ENCODE assay signal across 1 cellular context in genomic region chr2:73176881-73177644, GRCh38.
TF ChIP-seq lines count a peak whose summit lies in the region.

No MANE protein-coding gene starts in this region.

TF ChIP-seq in K562, 482 proteins besides CTCF, POLR2A, EP300 and RAD21 (continued from another document and continues in another):
- TF ChIP-seq ARID3A (IDR thresholded peaks at IDR 0.05; ENCODE audit: borderline replicate concordance, low read depth, low read length) (no peak), ZNF280A (IDR thresholded peaks at IDR 0.05; ENCODE audit: low read depth, partially characterized antibody) (no peak), HOMEZ (CRISPR knock-in tag; IDR thresholded peaks at IDR 0.05) (no peak), MTA1 (IDR thresholded peaks at IDR 0.05; ENCODE audit: borderline replicate concordance) (no peak), ARID3B (CRISPR knock-in tag; IDR thresholded peaks at IDR 0.05; ENCODE audit: borderline replicate concordance) (no peak), HEY1 (CRISPR knock-in tag; IDR thresholded peaks at IDR 0.05; ENCODE audit: borderline replicate concordance) (no peak), STAT5B (CRISPR knock-in tag; IDR thresholded peaks at IDR 0.05) (no peak), CBX5 (IDR thresholded peaks at IDR 0.05; ENCODE audit: borderline replicate concordance, low read depth) (no peak), CHD1 (IDR thresholded peaks at IDR 0.05; ENCODE audit: low read length) (no peak), ASH1L (IDR thresholded peaks at IDR 0.05; ENCODE audit: borderline replicate concordance, low read depth, partially characterized antibody) (no peak), VEZF1 (CRISPR knock-in tag; IDR thresholded peaks at IDR 0.05) (peak; percentile 86), ATF2 (CRISPR knock-in tag; IDR thresholded peaks at IDR 0.05) (no peak), FOXP1 (CRISPR knock-in tag; IDR thresholded peaks at IDR 0.05) (no peak), CC2D1A (IDR thresholded peaks at IDR 0.05) (peak; percentile 60; the same call in 1 of the 2 replicates), ZNF23 (CRISPR knock-in tag; IDR thresholded peaks at IDR 0.05) (no peak), RBM14 (IDR thresholded peaks at IDR 0.05; ENCODE audit: borderline replicate concordance, insufficient read depth, low read depth, low read length) (no peak), JUN (IDR thresholded peaks at IDR 0.05; ENCODE audit: borderline replicate concordance, low read depth, low read length) (peak; percentile 26; the same call in 1 of the 2 replicates), JUN (CRISPR knock-in tag; IDR thresholded peaks at IDR 0.05; ENCODE audit: borderline replicate concordance) (no peak), SOX6 (IDR thresholded peaks at IDR 0.05) (no peak), ZZZ3 (IDR thresholded peaks at IDR 0.05) (no peak), E2F4 (CRISPR knock-in tag; IDR thresholded peaks at IDR 0.05; ENCODE audit: low read depth) (no peak), ARID1B (IDR thresholded peaks at IDR 0.05) (no peak), SMAD1 (IDR thresholded peaks at IDR 0.05; ENCODE audit: low read depth, low read length, partially characterized antibody) (no peak), TGIF2 (CRISPR knock-in tag; IDR thresholded peaks at IDR 0.05) (no peak), HMGN3 (IDR thresholded peaks at IDR 0.05; ENCODE audit: borderline replicate concordance, extremely low read depth, insufficient read length, low read depth, low read length) (peak; percentile 61), ZNF717 (CRISPR knock-in tag; IDR thresholded peaks at IDR 0.05) (no peak), PTBP1 (IDR thresholded peaks at IDR 0.05; ENCODE audit: low read depth, low read length) (no peak), RNF2 (IDR thresholded peaks at IDR 0.05) (no peak), CBX3 (IDR thresholded peaks at IDR 0.05; ENCODE audit: borderline replicate concordance in 1 of 2, low read length in 2 of 2) (no peak), SP1 (CRISPR knock-in tag; IDR thresholded peaks at IDR 0.05) (0 out of 2 replicates have a peak, but pooled peaks have one; percentile 36), RBFOX2 (IDR thresholded peaks at IDR 0.05; ENCODE audit: low read depth, low read length) (peak; percentile 59), ZNF511 (CRISPR knock-in tag; IDR thresholded peaks at IDR 0.05) (peak; percentile 38; the same call in 1 of the 2 replicates), PTTG1 (tag; IDR thresholded peaks at IDR 0.05; ENCODE audit: low read depth) (no peak), ZNF436 (CRISPR knock-in tag; IDR thresholded peaks at IDR 0.05) (no peak), IFI16 (CRISPR knock-in tag; IDR thresholded peaks at IDR 0.05) (no peak), MITF (IDR thresholded peaks at IDR 0.05) (no peak), NFIC (IDR thresholded peaks at IDR 0.05) (peak; percentile 22; the same call in 1 of the 2 replicates), RERE (CRISPR knock-in tag; IDR thresholded peaks at IDR 0.05; ENCODE audit: borderline replicate concordance) (no peak), MED1 (CRISPR knock-in tag; IDR thresholded peaks at IDR 0.05; ENCODE audit: borderline replicate concordance) (no peak), MTA3 (IDR thresholded peaks at IDR 0.05; ENCODE audit: borderline replicate concordance) (peak; percentile 57; the same call in 1 of the 2 replicates), MYC (IDR thresholded peaks at IDR 0.05; ENCODE audit: low read depth, low read length) (peak; percentile 19; the same call in 1 of the 2 replicates), MYC (CRISPR knock-in tag; IDR thresholded peaks at IDR 0.05; ENCODE audit: borderline replicate concordance, low read depth) (no peak), POLR2AphosphoS5 (IDR thresholded peaks at IDR 0.05; ENCODE audit: control insufficient read depth, insufficient read depth, low read depth, low read length) (no peak), POLR3G (IDR thresholded peaks at IDR 0.05; ENCODE audit: extremely low read depth, insufficient read length, insufficient replicate concordance) (no peak)
